In the genomic region with DNA sequence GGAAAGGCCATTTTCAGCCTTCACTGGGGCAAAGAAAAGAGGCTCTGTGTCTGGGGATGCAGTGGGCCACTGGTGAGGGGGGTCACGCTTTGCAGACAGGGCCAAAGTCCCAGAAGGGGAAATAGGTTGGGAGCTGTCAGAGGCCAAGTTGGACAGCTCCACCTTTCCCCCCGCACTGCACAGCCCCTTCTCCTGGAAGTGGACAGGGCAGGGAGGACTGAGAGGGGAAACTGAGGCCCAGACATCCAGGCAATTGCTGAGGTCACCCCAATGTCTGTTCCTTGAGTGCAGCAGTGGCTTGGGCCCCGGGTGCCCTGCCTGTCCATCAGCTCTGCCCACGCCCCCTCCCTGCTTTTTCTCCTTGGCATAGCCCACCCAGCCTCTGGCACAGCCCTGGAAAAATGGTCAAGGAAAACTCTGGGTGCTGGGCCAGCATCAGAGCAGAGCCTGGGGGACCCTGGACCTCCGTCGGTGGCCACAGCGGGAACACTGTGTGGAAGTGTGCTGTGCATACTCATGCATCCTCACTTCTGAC, we compare ENCODE assay signal across 10 cellular contexts. TPM values are rescaled to one million over a fixed set of nuclear protein-coding genes. Genes with fewer than 3 reads are reported as not detected.
"Had no signal": no experiment of that assay in that cellular context is flagged by ENCODE, and none has a peak within 500 bp of the region (broad histone marks: within the 10 kb centered on the region; RNA-seq: fewer than 3 reads in every experiment).

No MANE protein-coding gene starts in this region.

- H3K36me3 Mint-ChIP-seq: activated naive CD8-positive, alpha-beta T cell had no signal

- H3K27me3 ChIP-seq: brain microvascular endothelial cell, MG63, SJCRH30 had no signal

- H3K9me3 ChIP-seq: MG63, SJCRH30 had no signal

- H3K36me3 ChIP-seq: brain microvascular endothelial cell, MG63, SJCRH30 had no signal

- H3K4me3 Mint-ChIP-seq: activated naive CD8-positive, alpha-beta T cell; activated T-cell treated with anti-CD3 and anti-CD28 coated beads, Interleukin-2, amount 50 U/mL, for 4 hours; T-helper 2 cell treated with Interferon-gamma antibody and Interleukin-4, amounts not matched to agents 5 μg/mL and 100 μg/mL, for 36 hours had no signal

- H3K27ac ChIP-seq: brain microvascular endothelial cell, SJCRH30 had no signal

- DNase-seq: NCI-H2107, NCI-H510A, NCI-H526 treated with DMSO at 0.1 percent for 48 hours had no signal

- H3K27ac Mint-ChIP-seq: activated naive CD8-positive, alpha-beta T cell; T-helper 2 cell treated with Interferon-gamma antibody and Interleukin-4, amounts not matched to agents 5 μg/mL and 100 μg/mL, for 36 hours had no signal

- H3K4me3 ChIP-seq: MG63, SJCRH30 had no signal

- H3K27me3 Mint-ChIP-seq: activated naive CD8-positive, alpha-beta T cell had no signal

- H3K9me3 Mint-ChIP-seq: activated T-cell treated with anti-CD3 and anti-CD28 coated beads, Interleukin-2, amount 50 U/mL, for 4 hours; T-helper 2 cell treated with Interferon-gamma antibody and Interleukin-4, amounts not matched to agents 5 μg/mL and 100 μg/mL, for 36 hours had no signal

RNA-seq across cellular contexts. Expression of a gene that starts 53.5 kb away (rescaled TPM):
- total RNA-seq: Right ventricle myocardium superior had no signal
